In the genomic region with DNA sequence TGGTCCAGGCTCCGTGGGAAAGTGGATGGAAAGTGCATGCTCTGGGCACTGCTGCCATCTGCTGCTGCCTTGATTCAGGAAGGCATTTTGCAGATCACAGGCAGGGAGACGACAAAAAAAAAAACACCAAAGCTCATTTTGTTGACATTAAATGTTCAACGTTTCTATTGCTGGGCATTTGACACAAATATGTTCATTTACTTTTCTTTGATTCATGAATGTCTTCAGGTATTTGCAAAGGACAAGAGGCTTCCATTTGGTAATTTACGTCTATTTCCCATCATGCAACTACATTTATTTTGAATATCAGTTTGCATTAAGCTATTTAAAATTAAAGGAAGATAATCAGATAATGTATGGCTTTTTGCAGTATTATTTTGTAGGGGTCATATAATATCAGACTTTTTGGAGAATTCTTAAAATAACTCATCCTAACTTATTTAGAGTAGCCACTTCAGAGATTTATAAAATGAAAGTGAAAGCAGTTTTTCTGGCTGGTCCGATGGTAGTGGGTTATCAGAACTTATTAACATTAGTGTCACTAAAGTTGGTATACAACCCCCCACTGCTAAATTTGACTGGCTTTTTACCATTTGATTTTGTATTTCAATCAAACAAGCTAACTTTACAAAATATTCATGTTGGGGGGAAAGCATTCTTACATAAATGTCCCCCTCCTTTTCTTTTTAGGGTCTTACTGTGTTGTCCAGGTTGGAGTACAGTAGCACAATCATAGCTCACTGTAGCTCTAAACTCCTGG, we compare ENCODE assay signal across 8 cellular contexts.
A peak's percentile ranks its signal among the peaks of the same experiment; 100 is the strongest.
DNase-seq lines count a peak whose midpoint lies in the region; ATAC-seq lines count a peak whose summit lies in the region.

No MANE protein-coding gene starts in this region.

- no peaks in the 10 kb centered on the region for H3K36me3 Mint-ChIP-seq in CD4-positive, CD25-positive, alpha-beta regulatory T cell

- H3K27ac Mint-ChIP-seq in CD4-positive, CD25-positive, alpha-beta regulatory T cell, result peak overlapping the region; percentile 83 to 94 (median 89)

- no peaks in the 10 kb centered on the region for H3K36me3 ChIP-seq in CD4-positive, CD25-positive, alpha-beta regulatory T cell (ENCODE audit: control insufficient read depth, insufficient read depth, low read length)

- peaks cover 14% of the 10 kb centered on the region for H3K4me1 ChIP-seq in CD4-positive, CD25-positive, alpha-beta regulatory T cell (ENCODE audit: control insufficient read depth, insufficient read depth, low read length, poor library complexity, severe bottlenecking)

- H3K9me3 ChIP-seq in CD4-positive, CD25-positive, alpha-beta regulatory T cell (ENCODE audit: control insufficient read depth in 2 of 2, low read length in 2 of 2), result no peaks in the 10 kb centered on the region

- peak; percentile 69 for ATAC-seq in CD4-positive, CD25-positive, alpha-beta regulatory T cell (ENCODE audit: low read depth in 2 of 2)
- peak; percentile 63 for ATAC-seq in GM19324 (IDR thresholded peaks at IDR 0.05; ENCODE audit: low FRiP score, unreplicated experiment)
- peak; percentile 67 for ATAC-seq in HG03520 (IDR thresholded peaks at IDR 0.05; ENCODE audit: unreplicated experiment)

- peak overlapping the region; percentile 88 to 98 (median 95) for H3K4me3 Mint-ChIP-seq in CD4-positive, CD25-positive, alpha-beta regulatory T cell

- peaks cover 6 to 37% (median 27%) of the 10 kb centered on the region in 4 donors for H3K4me1 Mint-ChIP-seq in CD4-positive, CD25-positive, alpha-beta regulatory T cell

- DNase-seq in CD4-positive, CD25-positive, alpha-beta regulatory T cell, result peak; percentile 44 to 82 (median 80)
- DNase-seq in NCI-H82 treated with DMSO at 0.1 percent for 48 hours (lab: John Stamatoyannopoulos, UW; ENCODE audit: unreplicated experiment) (peak; percentile 53), activated T-cell treated with anti-CD3 and anti-CD28 coated beads for 4 hours (peak; percentile 57), epithelial cell of prostate (ENCODE audit: low read depth, low spot score) (no peak), mucosa of gallbladder (ENCODE audit: low spot score) (peak; percentile 73)
- peak; percentile 26 to 91 (median 48) for DNase-seq in stimulated activated naive CD4-positive, alpha-beta T cell (lab: John Stamatoyannopoulos, UW)

- H3K4me3 ChIP-seq in CD4-positive, CD25-positive, alpha-beta regulatory T cell (ENCODE audit: low read depth, low read length), result peak overlapping the region; percentile 100

- peaks cover 16% of the 10 kb centered on the region for H3K27me3 Mint-ChIP-seq in CD4-positive, CD25-positive, alpha-beta regulatory T cell

- peaks cover 0 to 1% (median 0%) of the 10 kb centered on the region in 7 donors for H3K9me3 Mint-ChIP-seq in CD4-positive, CD25-positive, alpha-beta regulatory T cell

- peak overlapping the region; percentile 72 for H3K27ac ChIP-seq in CD4-positive, CD25-positive, alpha-beta regulatory T cell (ENCODE audit: insufficient read depth, low read length, poor library complexity, severe bottlenecking)
- H3K27ac ChIP-seq in epithelial cell of prostate, result peak overlapping the region; percentile 12

- no peaks in the 10 kb centered on the region for H3K27me3 ChIP-seq in CD4-positive, CD25-positive, alpha-beta regulatory T cell (ENCODE audit: control insufficient read depth, insufficient read depth, low read length)
